8 cellular contexts compared by ENCODE assay signal in genomic region chr1:220089650-220090556, GRCh38. TPM values are rescaled to one million over a fixed set of nuclear protein-coding genes. Genes with fewer than 3 reads are reported as not detected.
DNase-seq lines count a peak whose midpoint lies in the region; ATAC-seq and TF ChIP-seq lines count a peak whose summit lies in the region.

Gene BPNT1, minus strand, starts transcription at chr1:220089788. Its CDS starts 9,942 bp downstream, at chr1:220079846.

- no peaks in the 10 kb centered on the region for H3K27me3 Mint-ChIP-seq in activated T-helper 17 cell treated with anti-CD3 and anti-CD28 coated beads, Interleukin-2, amount 50 U/mL, for 72 hours
- no peaks in the 10 kb centered on the region for H3K27me3 Mint-ChIP-seq in natural killer cell (ENCODE audit: low read depth in 2 of 2)

- CTCF ChIA-PET in RWPE1 (lab: Yijun Ruan, JAX) = interaction anchor here (0.6 to 1.1 kb wide), 6 partner anchors 9 to 331 kb away, joined by 3 to 6 read pairs (median 4); no protein-coding TSS in a partner anchor

- H3K4me3 Mint-ChIP-seq in activated T-helper 17 cell treated with anti-CD3 and anti-CD28 coated beads, Interleukin-2, amount 50 U/mL, for 72 hours = peak within 1 kb of the TSS; percentile 90
- peak within 1 kb of the TSS; percentile 100 for H3K4me3 Mint-ChIP-seq in natural killer cell

- peak within 1 kb of the TSS; percentile 87 for H3K27ac Mint-ChIP-seq in activated T-helper 17 cell treated with anti-CD3 and anti-CD28 coated beads, Interleukin-2, amount 50 U/mL, for 72 hours
- peak within 1 kb of the TSS; percentile 82 to 91 for H3K27ac Mint-ChIP-seq in natural killer cell

- H3K4me3 ChIP-seq in LNCaP clone FGC (ENCODE audit: low read depth, low read length) = peak within 1 kb of the TSS; percentile 69
- peak within 1 kb of the TSS; percentile 85 for H3K4me3 ChIP-seq in fibroblast of mammary gland (ENCODE audit: control insufficient read depth, low read depth, low read length)

- no peak for TF ChIP-seq CTCF in LNCaP clone FGC (IDR thresholded peaks at IDR 0.05; ENCODE audit: control insufficient read depth, extremely low read depth, insufficient read depth)
- TF ChIP-seq CTCF in RWPE1 (conservative IDR thresholded peaks at IDR 0.05; ENCODE audit: low read depth) = 0 out of 2 replicates have a peak, but pooled peaks have one; percentile 18
- TF ChIP-seq CTCF in fibroblast of mammary gland (conservative IDR thresholded peaks at IDR 0.05; ENCODE audit: control insufficient read depth, insufficient read depth, low read depth, low read length) = no peak
- TF ChIP-seq CTCF in natural killer cell (IDR thresholded peaks at IDR 0.05) = no peak

- H3K9me3 Mint-ChIP-seq in activated T-helper 17 cell treated with anti-CD3 and anti-CD28 coated beads, Interleukin-2, amount 50 U/mL, for 72 hours = no peaks in the 10 kb centered on the region
- no peaks in the 10 kb centered on the region for H3K9me3 Mint-ChIP-seq in natural killer cell

- ATAC-seq in activated T-helper 17 cell treated with anti-CD3 and anti-CD28 coated beads, Interleukin-2, amount 50 U/mL, for 72 hours (replicated peaks) = peak; percentile 79
- peak; percentile 74 to 88 (median 76) for ATAC-seq in natural killer cell

- POLR2A ChIA-PET in RWPE1 (lab: Yijun Ruan, JAX; ENCODE audit: low non-redundant PET) = interaction anchor here (0.7 to 0.8 kb wide), 5 partner anchors 10 to 702 kb away, joined by 3 to 10 read pairs (median 4); no protein-coding TSS in a partner anchor

- peak; percentile 91 for DNase-seq in EL
- DNase-seq in GOT3 (lab: John Stamatoyannopoulos, UW) = peak; percentile 53
- DNase-seq in LNCaP clone FGC (ENCODE audit: low read depth) = peak; percentile 97
- peak; percentile 98 for DNase-seq in RWPE1 (ENCODE audit: low spot score)
- DNase-seq in fibroblast of mammary gland (ENCODE audit: low read depth) = peak; percentile 92
- DNase-seq in natural killer cell = peak; percentile 96
- DNase-seq in stimulated activated naive CD4-positive, alpha-beta T cell treated with Interleukin-2 at 50 U/mL for 16 hours (lab: John Stamatoyannopoulos, UW) = peak; percentile 95

- no peaks in the 10 kb centered on the region for H3K4me1 Mint-ChIP-seq in activated T-helper 17 cell treated with anti-CD3 and anti-CD28 coated beads, Interleukin-2, amount 50 U/mL, for 72 hours
- H3K4me1 Mint-ChIP-seq in natural killer cell = peaks cover 10 to 15% of the 10 kb centered on the region in 2 donors

- intact Hi-C loops in natural killer cell (cut with micrococcal nuclease) = loop anchor here (1.0 kb wide), 1 partner anchor 44 kb away; the partner anchor contains the start of gene EPRS1

- peak within 1 kb of the TSS; percentile 69 for H3K27ac ChIP-seq in RWPE1

- no peaks in the 10 kb centered on the region for H3K36me3 Mint-ChIP-seq in activated T-helper 17 cell treated with anti-CD3 and anti-CD28 coated beads, Interleukin-2, amount 50 U/mL, for 72 hours (ENCODE audit: low read depth)
- no peaks in the 10 kb centered on the region for H3K36me3 Mint-ChIP-seq in natural killer cell

RNA-seq across cellular contexts. Expression of gene BPNT1, which starts in this region (rescaled TPM):
- total RNA-seq in activated T-helper 17 cell treated with anti-CD3 and anti-CD28 coated beads, Interleukin-2, amount 50 U/mL, for 72 hours = 10 to 100 TPM; 30.9 to 40.3 TPM
- total RNA-seq in natural killer cell = 10 to 100 TPM in 1 of 3 donors, 1 to 10 TPM in 2; 8.8 to 11.6 (median 8.9) TPM

Comparison
In these comparisons a context has a peak if more than half of its experiments do, and no peak if none do; other contexts are left out.
1. Peak in every context shown above with its lines: DNase-seq, ATAC-seq, H3K4me3 ChIP-seq and H3K27ac ChIP-seq.